Comparison of ENCODE assay signal across 8 cellular contexts in the genomic region with DNA sequence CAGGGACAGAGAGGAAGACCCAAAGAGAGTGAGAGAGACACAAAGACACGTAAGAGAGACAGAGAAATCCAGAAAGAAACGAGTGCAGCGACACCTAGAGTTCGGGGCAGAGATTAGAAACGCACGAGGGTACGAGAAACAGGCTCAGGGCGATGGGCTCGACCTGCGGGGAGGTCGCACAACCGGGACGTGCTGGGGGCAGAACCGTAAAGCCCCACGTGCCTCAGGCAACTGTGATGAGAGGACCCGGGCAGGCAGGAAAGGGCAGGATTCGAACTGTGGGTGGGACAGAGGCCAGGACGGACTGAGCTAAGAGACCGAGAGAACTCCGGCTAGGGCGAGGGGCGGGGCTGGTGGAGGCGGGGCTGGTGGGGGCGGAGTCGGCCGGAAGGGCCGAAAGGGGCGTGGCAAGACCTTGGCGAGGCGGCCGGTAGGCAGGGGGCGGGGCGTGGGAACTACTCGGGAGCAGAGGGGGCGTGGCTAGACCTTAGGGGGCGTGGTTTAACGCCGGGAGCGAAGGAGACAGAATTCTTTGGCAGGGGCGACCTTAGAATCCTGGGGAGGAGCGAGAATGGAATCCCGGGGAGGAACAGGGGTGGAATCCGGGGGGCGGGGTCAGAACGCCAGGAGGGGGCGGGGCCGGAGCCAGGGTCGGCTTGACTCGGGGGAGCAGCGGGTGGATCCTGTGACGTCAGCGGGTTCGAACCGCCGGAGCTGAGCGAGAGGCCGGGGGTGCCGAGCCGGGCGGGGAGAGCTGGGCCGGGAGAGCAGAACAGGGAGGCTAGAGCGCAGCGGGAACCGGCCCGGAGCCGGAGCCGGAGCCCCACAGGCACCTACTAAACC. TPM values are rescaled to one million over a fixed set of nuclear protein-coding genes. Genes with fewer than 3 reads are reported as not detected.
DNase-seq lines count a peak whose midpoint lies in the region; ATAC-seq lines count a peak whose summit lies in the region.

A gene (plus strand): TSS at position 686 of the 843 bp plus-strand sequence. CDS start 229 bp downstream, outside the sequence.

- ATAC-seq in HG03135 (IDR thresholded peaks at IDR 0.05; ENCODE audit: unreplicated experiment): peak; percentile 48
- peak; percentile 81 for ATAC-seq in left lobe of liver
- no peak for ATAC-seq in HG03520 (IDR thresholded peaks at IDR 0.05; ENCODE audit: unreplicated experiment)

- peak; percentile 100 for DNase-seq in COLO829 (ENCODE audit: low spot score)
- DNase-seq in NCI-H69 (lab: John Stamatoyannopoulos, UW): peak; percentile 96
- DNase-seq in activated CD4-positive, alpha-beta T cell treated with anti-CD3 and anti-CD28 coated beads, Interleukin-2, amount 50 U/mL, for 1 hour: peak; percentile 71
- DNase-seq in dedifferentiated amniotic fluid mesenchymal stem cell (ENCODE audit: extremely low spot score): peak; percentile 99
- peak; percentile 100 for DNase-seq in left lobe of liver (ENCODE audit: low spot score)
- DNase-seq in stimulated activated CD4-positive, alpha-beta T cell treated with anti-CD3 and anti-CD28 coated beads, Interleukin-1b, Interleukin-23, amount 100 ng/mL, for 4 hours (ENCODE audit: low read depth in 2 of 2): peak; percentile 59 to 84

RNA-seq across cellular contexts. Expression of the gene that starts here (rescaled TPM):
- total RNA-seq in left lobe of liver: 70.4 TPM
